In genomic region chr19:48248081-48248833, GRCh38 we compare ENCODE assay signal across 1 cellular context.
TF ChIP-seq lines count a peak whose summit lies in the region.

No MANE protein-coding gene starts in this region.

TF ChIP-seq in HepG2, 621 proteins besides CTCF, POLR2A, EP300 and RAD21:
- no peak for TF ChIP-seq ZBTB33 (CRISPR knock-in tag; IDR thresholded peaks at IDR 0.05)
- TF ChIP-seq ZNF160 (CRISPR knock-in tag; IDR thresholded peaks at IDR 0.05), result no peak
- TF ChIP-seq MIER2 (CRISPR knock-in tag; IDR thresholded peaks at IDR 0.05), result no peak
- TF ChIP-seq XRCC5 (optimal IDR thresholded peaks at IDR 0.05; ENCODE audit: low read length), result no peak
TF ChIP-seq in HepG2: peak in this region for 0.
